In the genomic region with DNA sequence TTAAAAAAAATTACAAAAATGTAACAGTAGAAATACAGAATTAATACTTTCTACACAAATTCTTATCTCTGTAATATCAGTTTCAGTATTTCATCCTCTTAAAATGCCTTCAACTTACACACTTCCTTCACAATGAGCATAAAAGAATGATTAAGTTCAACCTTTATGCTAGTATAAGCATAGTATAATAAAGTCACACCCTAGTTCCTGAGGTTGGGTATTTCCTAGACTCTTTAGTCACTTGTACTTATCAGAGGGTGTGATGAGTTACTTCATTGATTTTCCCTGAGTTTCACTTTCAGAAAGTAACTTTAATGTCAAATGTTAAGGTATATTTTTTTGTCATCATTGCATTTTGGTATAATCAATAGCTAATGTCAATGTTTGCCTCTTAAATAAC, we compare ENCODE assay signal across 12 cellular contexts.
DNase-seq lines count a peak whose midpoint lies in the region; ATAC-seq and TF ChIP-seq lines count a peak whose summit lies in the region.
"Had no signal": no experiment of that assay in that cellular context is flagged by ENCODE, and none has a peak within 500 bp of the region (broad histone marks: within the 10 kb centered on the region; RNA-seq: fewer than 3 reads in every experiment).

No MANE protein-coding gene starts in this region.

- H3K9me3 Mint-ChIP-seq in activated CD8-positive, alpha-beta T cell treated with anti-CD3 and anti-CD28 coated beads for 36 hours: no peaks in the 10 kb centered on the region
- H3K9me3 Mint-ChIP-seq in stimulated activated naive B cell treated with anti-CD40 and anti-IgM and Interleukin-4, amounts not matched to agents 10 μg/mL and 1 μg/mL and 100 μg/mL, for 72 hours: peaks cover 0 to 4% of the 10 kb centered on the region in 2 donors

- ATAC-seq in activated CD4-positive, CD25-positive, alpha-beta regulatory T cell treated with anti-CD3 and anti-CD28 coated beads, Interleukin-2, amount 50 U/mL, for 24 hours: peak; percentile 94 to 96
- peak; percentile 84 for ATAC-seq in HG02885 (IDR thresholded peaks at IDR 0.05; ENCODE audit: poor library complexity, unreplicated experiment)
- ATAC-seq in activated CD8-positive, alpha-beta T cell treated with anti-CD3 and anti-CD28 coated beads for 36 hours: peak; percentile 96
- ATAC-seq in stimulated activated naive B cell treated with anti-CD40 and anti-IgM and Interleukin-4, amounts not matched to agents 10 μg/mL and 1 μg/mL and 100 μg/mL, for 72 hours (replicated peaks): peak; percentile 89 to 91
- ATAC-seq: HepG2 had no signal

- H3K36me3 ChIP-seq in BE2C: no peaks in the 10 kb centered on the region

- H3K27me3 Mint-ChIP-seq in activated CD8-positive, alpha-beta T cell treated with anti-CD3 and anti-CD28 coated beads for 36 hours: peaks cover 22% of the 10 kb centered on the region
- H3K27me3 Mint-ChIP-seq in stimulated activated naive B cell treated with anti-CD40 and anti-IgM and Interleukin-4, amounts not matched to agents 10 μg/mL and 1 μg/mL and 100 μg/mL, for 72 hours: peaks cover 0 to 7% of the 10 kb centered on the region in 2 donors

- peaks cover 6% of the 10 kb centered on the region; the same call in 1 of the 2 replicates for H3K4me1 ChIP-seq in BE2C

- no peak overlapping the region for H3K4me3 ChIP-seq in BE2C (ENCODE audit: low read depth, low read length)

- TF ChIP-seq CTCF in activated CD8-positive, alpha-beta T cell treated with anti-CD3 and anti-CD28 coated beads for 36 hours (IDR thresholded peaks at IDR 0.05): no peak
- TF ChIP-seq CTCF in BE2C (IDR thresholded peaks at IDR 0.05; ENCODE audit: low read depth, low read length): no peak

- no peak for DNase-seq in activated CD4-positive, CD25-positive, alpha-beta regulatory T cell (lab: John Stamatoyannopoulos, UW)
- DNase-seq in activated CD8-positive, alpha-beta T cell treated with anti-CD3 and anti-CD28 coated beads for 36 hours: no peak
- no peak for DNase-seq in stimulated activated naive B cell treated with anti-CD40 and anti-IgM and Interleukin-4, amounts not matched to agents 10 μg/mL and 1 μg/mL and 100 μg/mL, for 72 hours
- DNase-seq in stimulated activated CD4-positive, alpha-beta T cell treated with anti-CD3 and anti-CD28 coated beads, Interleukin-12 subunit alpha, Interleukin-12 subunit beta, amount 100 ng/mL, for 4 hours: no peak
- DNase-seq in BE2C (no peak), NCI-H1417 (lab: John Stamatoyannopoulos, UW) (no peak)
- DNase-seq: amygdala; NCI-H2227 treated with DMSO at 0.1 percent for 48 hours; stimulated activated CD4-positive, alpha-beta T cell treated with anti-CD3 and anti-CD28 coated beads, Interleukin-2, amount 100 ng/mL, for 24 hours had no signal

- H3K27ac Mint-ChIP-seq in activated CD8-positive, alpha-beta T cell treated with anti-CD3 and anti-CD28 coated beads for 36 hours: peak overlapping the region; percentile 38
- H3K27ac Mint-ChIP-seq in stimulated activated naive B cell treated with anti-CD40 and anti-IgM and Interleukin-4, amounts not matched to agents 10 μg/mL and 1 μg/mL and 100 μg/mL, for 72 hours: no peak overlapping the region

- intact Hi-C loops in activated CD8-positive, alpha-beta T cell treated with anti-CD3 and anti-CD28 coated beads for 36 hours (cut with micrococcal nuclease): no loop called here

- H3K27me3 ChIP-seq in BE2C: no peaks in the 10 kb centered on the region

- POLR2A ChIA-PET in activated CD8-positive, alpha-beta T cell treated with anti-CD3 and anti-CD28 coated beads for 36 hours (lab: Charles Lee): interaction anchor here (1.0 kb wide), 1 partner anchor 19 kb away, joined by 3 read pairs; no protein-coding TSS in a partner anchor

- no peaks in the 10 kb centered on the region for H3K9me3 ChIP-seq in BE2C

- H3K36me3 Mint-ChIP-seq in activated CD8-positive, alpha-beta T cell treated with anti-CD3 and anti-CD28 coated beads for 36 hours (ENCODE audit: low read depth): no peaks in the 10 kb centered on the region
- peaks cover 0 to 9% of the 10 kb centered on the region in 2 donors for H3K36me3 Mint-ChIP-seq in stimulated activated naive B cell treated with anti-CD40 and anti-IgM and Interleukin-4, amounts not matched to agents 10 μg/mL and 1 μg/mL and 100 μg/mL, for 72 hours

- CTCF ChIA-PET in activated CD8-positive, alpha-beta T cell treated with anti-CD3 and anti-CD28 coated beads for 36 hours (lab: Charles Lee): no interaction called here

- peaks cover 16% of the 10 kb centered on the region for H3K4me1 Mint-ChIP-seq in activated CD8-positive, alpha-beta T cell treated with anti-CD3 and anti-CD28 coated beads for 36 hours (ENCODE audit: low read depth)
- peaks cover 8 to 16% of the 10 kb centered on the region in 2 donors for H3K4me1 Mint-ChIP-seq in stimulated activated naive B cell treated with anti-CD40 and anti-IgM and Interleukin-4, amounts not matched to agents 10 μg/mL and 1 μg/mL and 100 μg/mL, for 72 hours

- H3K4me3 Mint-ChIP-seq in activated CD8-positive, alpha-beta T cell treated with anti-CD3 and anti-CD28 coated beads for 36 hours: no peak overlapping the region
- no peak overlapping the region for H3K4me3 Mint-ChIP-seq in stimulated activated naive B cell treated with anti-CD40 and anti-IgM and Interleukin-4, amounts not matched to agents 10 μg/mL and 1 μg/mL and 100 μg/mL, for 72 hours
